In the genomic region with DNA sequence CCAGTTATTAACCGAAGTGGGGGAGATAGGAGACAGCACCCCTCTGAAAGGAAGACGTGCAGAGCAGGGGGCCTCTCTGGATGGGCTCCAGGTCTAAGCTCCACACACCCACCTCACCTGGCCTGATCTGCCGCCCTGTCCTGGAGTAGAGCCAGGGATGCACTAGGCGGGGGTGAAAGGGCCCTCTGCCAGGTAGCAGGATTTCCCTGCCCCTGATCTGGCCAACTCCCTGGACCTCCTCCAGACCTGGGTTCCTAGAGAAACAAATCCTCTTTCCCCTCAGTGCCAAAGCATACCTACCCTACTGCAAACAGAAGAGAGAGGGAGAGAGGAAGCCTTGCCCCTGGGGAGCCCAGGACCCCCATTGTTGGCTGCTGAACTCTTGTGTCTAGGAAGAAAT, we compare ENCODE assay signal across 17 cellular contexts. TPM values are rescaled to one million over a fixed set of nuclear protein-coding genes. Genes with fewer than 3 reads are reported as not detected.
DNase-seq lines count a peak whose midpoint lies in the region; ATAC-seq and TF ChIP-seq lines count a peak whose summit lies in the region.
"Had no signal": no experiment of that assay in that cellular context is flagged by ENCODE, and none has a peak within 500 bp of the region (broad histone marks: within the 10 kb centered on the region; RNA-seq: fewer than 3 reads in every experiment).

No MANE protein-coding gene starts in this region.

- in situ Hi-C loops in Panc1 (cut with HindIII; ENCODE audit: low pct_unique_long_range_greater_than_20kb, low sequenced_read_pairs): no loop called here

- H3K4me3 ChIP-seq in Panc1 (ENCODE audit: low read depth in 2 of 2, low read length in 2 of 2) (peak overlapping the region; percentile 82 to 84), fibroblast of the aortic adventitia (ENCODE audit: low read depth, low read length) (peak overlapping the region; percentile 79), retinal pigment epithelial cell (ENCODE audit: low read length) (peak overlapping the region; percentile 54)
- H3K4me3 ChIP-seq: prostate gland had no signal

- ATAC-seq in Panc1 (no peak), GM18511 (IDR thresholded peaks at IDR 0.05; ENCODE audit: unreplicated experiment) (no peak), HG03354 (IDR thresholded peaks at IDR 0.05; ENCODE audit: poor library complexity, severe bottlenecking, unreplicated experiment) (no peak)
- ATAC-seq: activated CD8-positive, alpha-beta T cell treated with anti-CD3 and anti-CD28 coated beads for 36 hours; activated T-helper 17 cell treated with anti-CD3 and anti-CD28 coated beads, Interleukin-2, amount 50 U/mL, for 72 hours; heart left ventricle had no signal

- no peaks in the 10 kb centered on the region for H3K27me3 ChIP-seq in Panc1 (ENCODE audit: control insufficient read depth, insufficient read depth, low read length)

- peaks cover 67% of the 10 kb centered on the region for H3K4me1 ChIP-seq in Panc1 (ENCODE audit: control insufficient read depth, insufficient read depth, low read length)

- peak overlapping the region; percentile 93 for H3K27ac ChIP-seq in Panc1 (ENCODE audit: low read length)
- H3K27ac ChIP-seq: 22Rv1, heart left ventricle, prostate gland had no signal

- POLR2A ChIA-PET in Panc1 (lab: Charles Lee): interaction anchor here (0.6 kb wide), 2 partner anchors 35 to 197 kb away, joined by 5 to 7 read pairs; no protein-coding TSS in a partner anchor

- H3K36me3 ChIP-seq in Panc1 (ENCODE audit: control insufficient read depth, insufficient read depth, low read length): no peaks in the 10 kb centered on the region; the same call in 1 of the 2 replicates
- H3K36me3 ChIP-seq: heart left ventricle, prostate gland had no signal

- CTCF ChIA-PET in Panc1 (lab: Charles Lee): interaction anchor here (0.6 to 4.6 kb wide), 5 partner anchors 9 to 39 kb away, joined by 3 to 42 read pairs (median 5); no protein-coding TSS in a partner anchor

- DNase-seq in DMS79 treated with DMSO at 0.1 percent for 48 hours (lab: John Stamatoyannopoulos, UW): peak; percentile 42
- DNase-seq in DMS79 (lab: John Stamatoyannopoulos, UW): no peak
- no peak for DNase-seq in Panc1 (ENCODE audit: low read depth, low spot score)
- DNase-seq in fibroblast of the aortic adventitia (ENCODE audit: low read depth): no peak
- no peak for DNase-seq in retinal pigment epithelial cell (ENCODE audit: low read depth)
- no peak for DNase-seq in Kasumi-1 (lab: John Stamatoyannopoulos, UW)
- DNase-seq: activated CD8-positive, alpha-beta T cell treated with anti-CD3 and anti-CD28 coated beads for 36 hours; amniotic stem cell; CD4-positive, alpha-beta memory T cell; kidney glomerular epithelial cell; NCI-H2107 had no signal

- intact Hi-C loops in Panc1 (cut with micrococcal nuclease; ENCODE audit: unreplicated experiment): no loop called here

- H3K9me3 ChIP-seq in Panc1 (ENCODE audit: control insufficient read depth, insufficient read depth, low read depth, low read length): no peaks in the 10 kb centered on the region
- H3K9me3 ChIP-seq: heart left ventricle, prostate gland had no signal

- TF ChIP-seq CTCF in Panc1 (IDR thresholded peaks at IDR 0.05): no peak
- TF ChIP-seq CTCF in fibroblast of the aortic adventitia (IDR thresholded peaks at IDR 0.05; ENCODE audit: insufficient read depth, low read length): no peak
- TF ChIP-seq CTCF in retinal pigment epithelial cell (conservative IDR thresholded peaks at IDR 0.05; ENCODE audit: low read depth, low read length): no peak

- no TSS peak for BruUV-seq in Panc1 (replicated peaks; lab: Mats Ljungman, UMichigan)

RNA-seq across cellular contexts. Expression of gene CRABP2, which starts 2.0 kb away (rescaled TPM):
- total RNA-seq in Panc1 (2021; ENCODE audit: unreplicated experiment) (1,115 TPM), fibroblast of the aortic adventitia (ENCODE audit: low replicate concordance) (62.7 and 68.9 TPM in 2 replicates)
- polyA plus RNA-seq in Panc1 (2012; ENCODE audit: insufficient read length): 1,502 TPM

RNA-seq across cellular contexts. Expression of gene METTL25B, which starts 24.9 kb away (rescaled TPM):
- total RNA-seq in Panc1 (2021; ENCODE audit: unreplicated experiment) (32.8 TPM), fibroblast of the aortic adventitia (ENCODE audit: low replicate concordance) (4.1 and 10.9 TPM in 2 replicates)
- 37.7 TPM for polyA plus RNA-seq in Panc1 (2012; ENCODE audit: insufficient read length)

RNA-seq across cellular contexts. Expression of gene ISG20L2, which starts 25.2 kb away (rescaled TPM):
- total RNA-seq in Panc1 (2021; ENCODE audit: unreplicated experiment) (40.6 TPM), fibroblast of the aortic adventitia (ENCODE audit: low replicate concordance) (9.9 and 27.4 TPM in 2 replicates)
- polyA plus RNA-seq in Panc1 (2012; ENCODE audit: insufficient read length): 26.9 TPM

RNA-seq across cellular contexts. Expression of gene NES, which starts 26.1 kb away (rescaled TPM):
- 56.3 TPM for total RNA-seq in Panc1 (2021; ENCODE audit: unreplicated experiment)
- polyA plus RNA-seq in Panc1 (2012; ENCODE audit: insufficient read length): 61.1 TPM
- 44.5 and 83.0 TPM in 2 replicates for total RNA-seq in fibroblast of the aortic adventitia (ENCODE audit: low replicate concordance)
- total RNA-seq: activated CD8-positive, alpha-beta T cell treated with anti-CD3 and anti-CD28 coated beads for 36 hours; CD4-positive, alpha-beta memory T cell had no signal
- polyA plus RNA-seq: CD4-positive, alpha-beta memory T cell had no signal

RNA-seq across cellular contexts. Expression of gene MRPL24, which starts 37.6 kb away (rescaled TPM):
- total RNA-seq in Panc1 (2021; ENCODE audit: unreplicated experiment): 80.4 TPM
- 109 TPM for polyA plus RNA-seq in Panc1 (2012; ENCODE audit: insufficient read length)
- total RNA-seq in fibroblast of the aortic adventitia (ENCODE audit: low replicate concordance): 19.0 and 42.8 TPM in 2 replicates

Comparison
In these comparisons a context has a peak if more than half of its experiments do, and no peak if none do; other contexts are left out.
1. RNA of gene CRABP2, which starts 2.0 kb away (total RNA-seq): 1,115 TPM in Panc1 (single experiment); 62.7 to 68.9 TPM in fibroblast of the aortic adventitia; every median in the first group is over 10 times any median in the second.
2. Peak in every context shown above with its lines, with median percentiles within 50 percentile points of each other: H3K4me3 ChIP-seq.